8 cellular contexts compared by ENCODE assay signal in genomic region chr17:72030067-72030899, GRCh38.
DNase-seq lines count a peak whose midpoint lies in the region; ATAC-seq and TF ChIP-seq lines count a peak whose summit lies in the region.

No MANE protein-coding gene starts in this region.

- H3K36me3 Mint-ChIP-seq in Calu3 (ENCODE audit: insufficient read depth, unreplicated experiment) = peaks cover 9% of the 10 kb centered on the region
- no peaks in the 10 kb centered on the region for H3K36me3 Mint-ChIP-seq in stimulated activated naive B cell treated with anti-CD40 and anti-IgM and Interleukin-4, amounts not matched to agents 10 μg/mL and 1 μg/mL and 100 μg/mL, for 72 hours

- H3K4me3 ChIP-seq in RWPE2 (ENCODE audit: severe bottlenecking) = peak overlapping the region; percentile 8
- peak overlapping the region; percentile 34 for H3K4me3 ChIP-seq in colonic mucosa
- H3K4me3 ChIP-seq in left lung = peak overlapping the region; percentile 21 to 29

- H3K9ac ChIP-seq in colonic mucosa (ENCODE audit: low read depth in 2 of 2, low read length in 2 of 2) = peak overlapping the region in 1 of 2 donors; percentile 36

- no peaks in the 10 kb centered on the region for H3K9me3 Mint-ChIP-seq in Calu3 (ENCODE audit: low read depth, unreplicated experiment)
- H3K9me3 Mint-ChIP-seq in stimulated activated naive B cell treated with anti-CD40 and anti-IgM and Interleukin-4, amounts not matched to agents 10 μg/mL and 1 μg/mL and 100 μg/mL, for 72 hours = peaks cover 0 to 3% of the 10 kb centered on the region in 2 donors

- H3K27ac ChIP-seq in RWPE2 (ENCODE audit: poor library complexity, severe bottlenecking) (no peak overlapping the region), colonic mucosa (no peak overlapping the region), left lung (no peak overlapping the region)

- no peaks in the 10 kb centered on the region for H3K36me3 ChIP-seq in RWPE2 (ENCODE audit: low read depth)
- no peaks in the 10 kb centered on the region for H3K36me3 ChIP-seq in colonic mucosa
- H3K36me3 ChIP-seq in left lung = no peaks in the 10 kb centered on the region

- CTCF ChIA-PET in Calu3 (lab: Charles Lee) = interaction anchor here (0.6 to 1.2 kb wide), 3 partner anchors 141 to 912 kb away, joined by 3 to 7 read pairs (median 3); no protein-coding TSS in a partner anchor

- TF ChIP-seq CTCF in Calu3 (IDR thresholded peaks at IDR 0.05; ENCODE audit: unreplicated experiment) (peak; percentile 35), RWPE2 (IDR thresholded peaks at IDR 0.05; ENCODE audit: poor library complexity, severe bottlenecking) (no peak), colonic mucosa (IDR thresholded peaks at IDR 0.05) (peak; percentile 21), left lung (IDR thresholded peaks at IDR 0.05) (peak in 1 of 2 donors; percentile 28)

- intact Hi-C loops in Calu3 (cut with micrococcal nuclease; ENCODE audit: unreplicated experiment) = no loop called here
- intact Hi-C loops in colonic mucosa (cut with DNase I) = no loop called here
- intact Hi-C loops in left lung (cut with DNase I) = no loop called here

- peaks cover 1% of the 10 kb centered on the region for H3K27me3 Mint-ChIP-seq in Calu3 (ENCODE audit: unreplicated experiment)
- peaks cover 13 to 38% of the 10 kb centered on the region in 2 donors for H3K27me3 Mint-ChIP-seq in stimulated activated naive B cell treated with anti-CD40 and anti-IgM and Interleukin-4, amounts not matched to agents 10 μg/mL and 1 μg/mL and 100 μg/mL, for 72 hours

- H3K27ac Mint-ChIP-seq in Calu3 (ENCODE audit: unreplicated experiment) = peak overlapping the region; percentile 61
- no peak overlapping the region for H3K27ac Mint-ChIP-seq in stimulated activated naive B cell treated with anti-CD40 and anti-IgM and Interleukin-4, amounts not matched to agents 10 μg/mL and 1 μg/mL and 100 μg/mL, for 72 hours

- peaks cover 10% of the 10 kb centered on the region for H3K4me1 Mint-ChIP-seq in Calu3 (ENCODE audit: low read depth, unreplicated experiment)
- peaks cover 5 to 13% of the 10 kb centered on the region in 2 donors for H3K4me1 Mint-ChIP-seq in stimulated activated naive B cell treated with anti-CD40 and anti-IgM and Interleukin-4, amounts not matched to agents 10 μg/mL and 1 μg/mL and 100 μg/mL, for 72 hours

- BruUV-seq in Calu3 (replicated peaks; lab: Mats Ljungman, UMichigan) = no TSS peak

- H3K4me3 Mint-ChIP-seq in Calu3 (ENCODE audit: low read depth, unreplicated experiment) = peak overlapping the region; percentile 69
- H3K4me3 Mint-ChIP-seq in stimulated activated naive B cell treated with anti-CD40 and anti-IgM and Interleukin-4, amounts not matched to agents 10 μg/mL and 1 μg/mL and 100 μg/mL, for 72 hours = peak overlapping the region; percentile 55 to 62

- H3K27me3 ChIP-seq in RWPE2 (ENCODE audit: insufficient read depth, poor library complexity, severe bottlenecking) (no peaks in the 10 kb centered on the region), colonic mucosa (no peaks in the 10 kb centered on the region), left lung (peaks cover 0 to 11% of the 10 kb centered on the region in 2 donors)

- H3K9me3 ChIP-seq in RWPE2 (ENCODE audit: severe bottlenecking) (no peaks in the 10 kb centered on the region), colonic mucosa (no peaks in the 10 kb centered on the region), left lung (no peaks in the 10 kb centered on the region)

- no peaks in the 10 kb centered on the region for H3K4me1 ChIP-seq in RWPE2 (ENCODE audit: insufficient read depth, poor library complexity, severe bottlenecking)
- H3K4me1 ChIP-seq in colonic mucosa = no peaks in the 10 kb centered on the region
- no peaks in the 10 kb centered on the region for H3K4me1 ChIP-seq in left lung

- DNase-seq in Calu3 = peak; percentile 46
- DNase-seq in GM19238 (ENCODE audit: insufficient read length, low spot score) = peak; percentile 35
- DNase-seq in RWPE2 (ENCODE audit: low spot score) = no peak
- DNase-seq in colonic mucosa = peak; percentile 37
- peak in 1 of 2 donors; percentile 38 for DNase-seq in left lung
- no peak for DNase-seq in stimulated activated naive B cell treated with anti-CD40 and anti-IgM and Interleukin-4, amounts not matched to agents 10 μg/mL and 1 μg/mL and 100 μg/mL, for 72 hours
- no peak for DNase-seq in amniotic stem cell (lab: John Stamatoyannopoulos, UW)

- ATAC-seq in HG03196 (IDR thresholded peaks at IDR 0.05; ENCODE audit: unreplicated experiment) (peak; percentile 81), RWPE2 (ENCODE audit: low read depth) (peak; percentile 21; the same call in 2 of the 3 replicates), left lung (peak; percentile 87)
- ATAC-seq in stimulated activated naive B cell treated with anti-CD40 and anti-IgM and Interleukin-4, amounts not matched to agents 10 μg/mL and 1 μg/mL and 100 μg/mL, for 72 hours (replicated peaks) = peak; percentile 19 to 47

Comparison
In these comparisons a context has a peak if more than half of its experiments do, and no peak if none do; other contexts are left out.
1. DNase-seq: peak in Calu3 (single experiment), GM19238 (single experiment) and colonic mucosa (single experiment); none in RWPE2 (single experiment), stimulated activated naive B cell treated with anti-CD40 and anti-IgM and Interleukin-4, amounts not matched to agents 10 μg/mL and 1 μg/mL and 100 μg/mL, for 72 hours (single experiment) and amniotic stem cell (single experiment).
2. ATAC-seq: peak in every context shown above with its lines; median percentile 87 in left lung; 81 in HG03196; 33 in stimulated activated naive B cell treated with anti-CD40 and anti-IgM and Interleukin-4, amounts not matched to agents 10 μg/mL and 1 μg/mL and 100 μg/mL, for 72 hours; 21 in RWPE2.
3. Peak in every context shown above with its lines, with median percentiles within 50 percentile points of each other: H3K4me3 ChIP-seq.